Comparison of ENCODE assay signal across 10 cellular contexts in genomic region chr19:42917634-42918033, GRCh38. TPM values are rescaled to one million over a fixed set of nuclear protein-coding genes. Genes with fewer than 3 reads are reported as not detected.
DNase-seq lines count a peak whose midpoint lies in the region; ATAC-seq and TF ChIP-seq lines count a peak whose summit lies in the region.
"Not testable (repeated sequence)": the region's sequence is repeated elsewhere in the genome, so short reads cannot be mapped to it uniquely, and the experiment has no call there.
"Had no signal": no experiment of that assay in that cellular context is flagged by ENCODE, and none has a peak within 500 bp of the region (broad histone marks: within the 10 kb centered on the region; RNA-seq: fewer than 3 reads in every experiment).

Gene PSG6, minus strand, starts transcription at chr19:42917894. Its CDS starts 102 bp downstream, at chr19:42917792.

- not testable (repeated sequence) for H3K9me3 ChIP-seq in RWPE2 (ENCODE audit: severe bottlenecking); esophagus muscularis mucosa

- ATAC-seq in RWPE2 (ENCODE audit: low read depth), result not testable (repeated sequence)

- TF ChIP-seq CTCF in HFFc6 (IDR thresholded peaks at IDR 0.05); RWPE2 (IDR thresholded peaks at IDR 0.05; ENCODE audit: poor library complexity, severe bottlenecking); esophagus muscularis mucosa (IDR thresholded peaks at IDR 0.05); osteocyte (IDR thresholded peaks at IDR 0.05): not testable (repeated sequence)

- intact Hi-C loops in esophagus muscularis mucosa (cut with DNase I), result not testable (repeated sequence)

- H3K27ac ChIP-seq in RWPE2 (ENCODE audit: poor library complexity, severe bottlenecking), result peak within 1 kb of the TSS; percentile 10
- H3K27ac ChIP-seq in esophagus muscularis mucosa (replicated peaks in 1 of 4), result not testable (repeated sequence)

- peaks cover 69% of the 10 kb centered on the region for H3K4me1 Mint-ChIP-seq in HFFc6 (ENCODE audit: low read depth)
- not testable (repeated sequence) for H3K4me1 Mint-ChIP-seq in osteocyte (ENCODE audit: unreplicated experiment)

- H3K27me3 ChIP-seq in RWPE2 (ENCODE audit: insufficient read depth, poor library complexity, severe bottlenecking); esophagus muscularis mucosa: not testable (repeated sequence)

- TF ChIP-seq EP300 in esophagus muscularis mucosa (IDR thresholded peaks at IDR 0.05), result not testable (repeated sequence)

- H3K4me1 ChIP-seq in RWPE2 (ENCODE audit: insufficient read depth, poor library complexity, severe bottlenecking); esophagus muscularis mucosa: not testable (repeated sequence)

- H3K27me3 Mint-ChIP-seq in HFFc6 (ENCODE audit: insufficient read depth); osteocyte (ENCODE audit: unreplicated experiment): not testable (repeated sequence)

- H3K9me3 Mint-ChIP-seq in HFFc6, result not testable (repeated sequence)
- peaks cover 12% of the 10 kb centered on the region for H3K9me3 Mint-ChIP-seq in osteocyte (ENCODE audit: unreplicated experiment)

- peak within 1 kb of the TSS; percentile 69 for H3K27ac Mint-ChIP-seq in HFFc6
- not testable (repeated sequence) for H3K27ac Mint-ChIP-seq in osteocyte (ENCODE audit: unreplicated experiment)

- not testable (repeated sequence) for H3K4me3 Mint-ChIP-seq in HFFc6; osteocyte (ENCODE audit: unreplicated experiment)

- H3K4me3 ChIP-seq in RWPE2 (ENCODE audit: severe bottlenecking); esophagus muscularis mucosa: not testable (repeated sequence)

- H3K36me3 ChIP-seq in RWPE2 (ENCODE audit: low read depth); esophagus muscularis mucosa: not testable (repeated sequence)

- not testable (repeated sequence) for TF ChIP-seq POLR2A in esophagus muscularis mucosa (IDR thresholded peaks at IDR 0.05; ENCODE audit: low read depth)

- WGBS in esophagus muscularis mucosa, result 78% methylated on average over 1 of the region's 1 CpG

- H3K36me3 Mint-ChIP-seq in HFFc6 (ENCODE audit: low read depth), result peaks cover 12% of the 10 kb centered on the region
- not testable (repeated sequence) for H3K36me3 Mint-ChIP-seq in osteocyte (ENCODE audit: unreplicated experiment)

- peak; percentile 19 for DNase-seq in EH (ENCODE audit: low read depth)
- not testable (repeated sequence) for DNase-seq in HFFc6; RWPE2 (ENCODE audit: low spot score)
- DNase-seq in esophagus muscularis mucosa (ENCODE audit: extremely low spot score), result peak; percentile 81
- peak; percentile 53 for DNase-seq in osteocyte (ENCODE audit: extremely low spot score, unreplicated experiment)

RNA-seq across cellular contexts. Expression of gene PSG6, which starts in this region (rescaled TPM):
- 1 to 10 TPM in 3 of 6 experiments, under 1 TPM in 3; 0.31 to 1.1 (median 0.99) TPM for total RNA-seq in HFFc6 (2021; fragmentation: NEBNext Ultra II Directional; extraction: Animal tissue kit (Norgen Biotek cat#: 25700))
- not detected for total RNA-seq in esophagus muscularis mucosa
- not detected in 2 replicates for total RNA-seq in osteocyte
- total RNA-seq: A172; B cell; Calu3; CD4-positive, alpha-beta T cell; CD8-positive, alpha-beta T cell had no signal

Comparison
In these comparisons a context has a peak if more than half of its experiments do, and no peak if none do; other contexts are left out.
1. Peak in DNase-seq in esophagus muscularis mucosa; RNA of the gene not detected or under 1 TPM.
2. Peak in DNase-seq in osteocyte; RNA of the gene not detected or under 1 TPM.